Comparison of ENCODE assay signal across 21 cellular contexts in the genomic region with DNA sequence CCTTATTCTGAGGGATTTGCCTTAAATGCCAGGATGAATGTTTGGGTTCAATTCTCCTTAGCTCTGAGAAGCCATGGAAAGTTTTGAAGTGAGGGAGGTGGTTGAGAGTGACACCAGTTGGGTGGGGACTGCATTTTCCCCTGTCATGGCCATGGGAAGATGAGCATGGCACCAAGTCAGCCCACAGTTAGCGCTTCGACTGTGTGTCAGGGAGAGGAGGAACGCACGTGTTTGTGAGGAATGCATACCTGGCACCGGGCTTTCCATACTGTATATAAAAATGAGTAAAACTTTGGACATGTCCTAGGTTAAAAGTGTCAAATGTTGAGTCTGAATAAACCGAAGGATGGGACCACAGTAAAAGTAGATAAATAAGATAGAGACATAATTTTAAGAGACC.
"Had no signal": no experiment of that assay in that cellular context is flagged by ENCODE, and none has a peak within 500 bp of the region (broad histone marks: within the 10 kb centered on the region; RNA-seq: fewer than 3 reads in every experiment).

No MANE protein-coding gene starts in this region.

- DNase-seq: activated CD4-positive, alpha-beta memory T cell treated with anti-CD3 and anti-CD28 coated beads for 36 hours; activated CD4-positive, alpha-beta T cell treated with anti-CD3 and anti-CD28 coated beads for 48 hours; activated gamma-delta T cell; activated naive CD4-positive, alpha-beta T cell treated with anti-CD3 and anti-CD28 coated beads, Interleukin-2, amount 50 U/mL, for 16 hours; activated naive CD8-positive, alpha-beta T cell treated with anti-CD3 and anti-CD28 coated beads, Interleukin-2, amount 50 U/mL, for 24 hours; body of pancreas; erythroblast; foreskin melanocyte; immature natural killer cell; left lung; naive thymus-derived CD8-positive, alpha-beta T cell; pancreas; stimulated activated CD4-positive, alpha-beta T cell treated with anti-CD3 and anti-CD28 coated beads, Interleukin-1b, Interleukin-23, amount 100 ng/mL, for 48 hours; stimulated activated naive CD8-positive, alpha-beta T cell treated with anti-CD3 and anti-CD28 coated beads, Interleukin-15, amount 100 ng/mL, for 72 hours; tibial artery had no signal

- H3K4me1 ChIP-seq: body of pancreas, left lung, pancreas, tibial artery had no signal

- ATAC-seq: activated naive CD8-positive, alpha-beta T cell treated with anti-CD3 and anti-CD28 coated beads, Interleukin-2, amount 50 U/mL, for 24 hours; body of pancreas; left lung; naive thymus-derived CD8-positive, alpha-beta T cell; pancreas; stimulated activated naive CD8-positive, alpha-beta T cell treated with anti-CD3 and anti-CD28 coated beads, Interleukin-15, amount 100 ng/mL, for 72 hours had no signal

- H3K36me3 Mint-ChIP-seq: activated CD4-positive, alpha-beta memory T cell treated with anti-CD3 and anti-CD28 coated beads for 36 hours; immature natural killer cell had no signal

- H3K27me3 ChIP-seq: body of pancreas, cardiac muscle cell, left lung, neutrophil, pancreas, tibial artery had no signal

- H3K27ac Mint-ChIP-seq: activated CD4-positive, alpha-beta memory T cell treated with anti-CD3 and anti-CD28 coated beads for 36 hours; activated naive CD8-positive, alpha-beta T cell treated with anti-CD3 and anti-CD28 coated beads, Interleukin-2, amount 50 U/mL, for 24 hours; activated T-helper 1 cell treated with anti-CD3 and anti-CD28 coated beads, Interleukin-12 subunit alpha, Interleukin-12 subunit beta, Interleukin-2, Interleukin-4 antibody, amounts not matched to agents 30 ng/mL and 10 ng/mL and 1 ng/mL, durations not matched to agents 14 hours and 24 hours and 36 hours; immature natural killer cell had no signal

- H3K9me3 ChIP-seq: body of pancreas, neutrophil, pancreas had no signal

- H3K4me3 Mint-ChIP-seq: activated CD4-positive, alpha-beta memory T cell treated with anti-CD3 and anti-CD28 coated beads for 36 hours; activated naive CD8-positive, alpha-beta T cell treated with anti-CD3 and anti-CD28 coated beads, Interleukin-2, amount 50 U/mL, for 24 hours; activated T-helper 1 cell treated with anti-CD3 and anti-CD28 coated beads, Interleukin-12 subunit alpha, Interleukin-12 subunit beta, Interleukin-2, Interleukin-4 antibody, amounts not matched to agents 30 ng/mL and 10 ng/mL and 1 ng/mL, durations not matched to agents 14 hours and 24 hours and 36 hours; immature natural killer cell; naive thymus-derived CD8-positive, alpha-beta T cell; stimulated activated naive CD8-positive, alpha-beta T cell treated with anti-CD3 and anti-CD28 coated beads, Interleukin-15, amount 100 ng/mL, for 72 hours had no signal

- H3K27ac ChIP-seq: body of pancreas, cardiac muscle cell, left lung, neutrophil, pancreas, tibial artery had no signal

- FAIRE-seq: endometrium, pancreas, urothelium cell line had no signal

- H3K27me3 Mint-ChIP-seq: activated CD4-positive, alpha-beta memory T cell treated with anti-CD3 and anti-CD28 coated beads for 36 hours; activated naive CD8-positive, alpha-beta T cell treated with anti-CD3 and anti-CD28 coated beads, Interleukin-2, amount 50 U/mL, for 24 hours; naive thymus-derived CD8-positive, alpha-beta T cell had no signal

- H3K36me3 ChIP-seq: cardiac muscle cell, left lung, neutrophil, pancreas, tibial artery had no signal

- H3K4me3 ChIP-seq: body of pancreas, cardiac muscle cell, left lung, lung, pancreas, tibial artery had no signal

- H3K4me1 Mint-ChIP-seq: activated naive CD8-positive, alpha-beta T cell treated with anti-CD3 and anti-CD28 coated beads, Interleukin-2, amount 50 U/mL, for 24 hours; immature natural killer cell had no signal
